ENCODE assay signal across 17 cellular contexts in the genomic region with DNA sequence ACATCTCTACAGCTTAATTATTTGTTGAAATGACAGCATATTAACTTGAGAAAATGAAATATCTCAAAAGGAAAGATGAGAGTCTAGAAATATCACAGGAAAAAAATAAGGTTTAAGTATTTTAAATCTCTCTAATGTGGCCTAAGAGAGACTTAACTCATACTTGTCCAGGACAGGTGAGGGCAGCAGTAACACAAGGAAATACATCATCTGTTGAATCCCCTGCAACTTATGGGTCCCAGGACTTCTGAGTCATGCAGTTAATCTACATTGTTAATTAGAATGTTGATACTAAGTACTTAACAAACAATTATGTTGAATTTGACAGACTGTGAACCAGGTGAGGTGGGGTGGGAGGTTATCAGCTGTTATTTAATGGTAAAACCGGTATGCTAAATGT.
DNase-seq lines count a peak whose midpoint lies in the region; ATAC-seq, FAIRE-seq and TF ChIP-seq lines count a peak whose summit lies in the region.
"Had no signal": no experiment of that assay in that cellular context is flagged by ENCODE, and none has a peak within 500 bp of the region (broad histone marks: within the 10 kb centered on the region; RNA-seq: fewer than 3 reads in every experiment).

No MANE protein-coding gene starts in this region.

- TF ChIP-seq RAD21 in A549 (conservative IDR thresholded peaks at IDR 0.05 in 1 of 2, IDR thresholded peaks at IDR 0.05 in 1 of 2), result peak; percentile 19 to 37; a peak in 2 of 5 replicates
- TF ChIP-seq RAD21 in H1 (IDR thresholded peaks at IDR 0.05 in 1 of 2, conservative IDR thresholded peaks at IDR 0.05 in 1 of 2; ENCODE audit: low read depth in 2 of 2, low read length in 2 of 2), result peak; percentile 63 to 64

- no peaks in the 10 kb centered on the region for H3K36me3 Mint-ChIP-seq in chondrocyte (ENCODE audit: low read depth)
- H3K36me3 Mint-ChIP-seq: CD14-positive monocyte, memory B cell, neural progenitor cell had no signal

- H3K23me2 ChIP-seq in H1 (ENCODE audit: low read depth, low read length), result no peaks in the 10 kb centered on the region

- H3K79me2 ChIP-seq in DOHH2 (ENCODE audit: control insufficient read depth, low read length) (no peaks in the 10 kb centered on the region), H1 (ENCODE audit: control insufficient read depth in 1 of 2, insufficient read depth in 2 of 2, low read length in 2 of 2) (no peaks in the 10 kb centered on the region)

- no peak overlapping the region for H2AFZ ChIP-seq in H1 (ENCODE audit: low read length)

- no peaks in the 10 kb centered on the region for H3K9me2 ChIP-seq in DOHH2 (replicated peaks; ENCODE audit: control insufficient read depth, low read length)

- 0 out of 3 replicates have a peak, but pooled peaks have one; percentile 10 for TF ChIP-seq CTCF in A549 (IDR thresholded peaks at IDR 0.05)
- TF ChIP-seq CTCF in DOHH2 (IDR thresholded peaks at IDR 0.05; ENCODE audit: low read depth, low read length, poor library complexity, severe bottlenecking), result peak; percentile 27
- peak in 1 of 3 experiments; percentile 23; a peak in 1 of 4 replicates for TF ChIP-seq CTCF in H1 (IDR thresholded peaks at IDR 0.05; ENCODE audit: control extremely low read depth in 1 of 3, insufficient read depth in 1 of 3, low read depth in 1 of 3, low read length in 3 of 3)
- TF ChIP-seq CTCF in heart left ventricle (IDR thresholded peaks at IDR 0.05), result no peak
- no peak for TF ChIP-seq CTCF in chondrocyte (IDR thresholded peaks at IDR 0.05)

- H3K79me1 ChIP-seq in H1 (ENCODE audit: low read depth, low read length), result no peaks in the 10 kb centered on the region

- H3K27ac Mint-ChIP-seq in chondrocyte (ENCODE audit: unreplicated experiment), result no peak overlapping the region
- H3K27ac Mint-ChIP-seq: activated T-cell treated with anti-CD3 and anti-CD28 coated beads, Interleukin-2, amount 50 U/mL, for 24 hours; memory B cell; neural progenitor cell had no signal

- H4K91ac ChIP-seq in H1 (replicated peaks; ENCODE audit: insufficient read length, low read length), result no peak overlapping the region

- H4K8ac ChIP-seq in H1 (ENCODE audit: extremely low read depth, insufficient read depth, low read length), result no peak overlapping the region

- H3K27ac ChIP-seq in A549, result no peak overlapping the region
- H3K27ac ChIP-seq in DOHH2 (ENCODE audit: low read depth, low read length), result no peak overlapping the region
- H3K27ac ChIP-seq in H1 (ENCODE audit: low read depth, low read length), result no peak overlapping the region
- H3K27ac ChIP-seq in heart left ventricle, result no peak overlapping the region
- H3K27ac ChIP-seq: epithelial cell of prostate, neural progenitor cell, sigmoid colon had no signal

- no peaks in the 10 kb centered on the region for H4K20me1 ChIP-seq in DOHH2 (ENCODE audit: control insufficient read depth, insufficient read depth, low read depth, low read length)
- H4K20me1 ChIP-seq in H1 (replicated peaks in 1 of 2; ENCODE audit: control insufficient read depth in 1 of 2, insufficient read depth in 2 of 2, low read length in 2 of 2), result no peaks in the 10 kb centered on the region

- peaks cover 34% of the 10 kb centered on the region for H3K27me3 Mint-ChIP-seq in chondrocyte (ENCODE audit: low read depth)

- no peak overlapping the region for H3K56ac ChIP-seq in H1 (replicated peaks; ENCODE audit: insufficient read length, low read depth, low read length)

- POLR2A ChIA-PET in A549 (lab: Yijun Ruan, JAX), result no interaction called here
- POLR2A ChIA-PET in H1 (lab: Charles Lee; ENCODE audit: partially characterized antibody), result interaction anchor here (0.7 to 1.1 kb wide), 2 partner anchors 173 to 200 kb away, joined by 3 to 4 read pairs; a partner anchor contains a TSS

- peaks cover 26% of the 10 kb centered on the region for H3K27me3 ChIP-seq in DOHH2 (ENCODE audit: control insufficient read depth, low read length)
- peaks cover 0 to 1% (median 0%) of the 10 kb centered on the region in 4 experiments; a peak in 1 of 7 replicates for H3K27me3 ChIP-seq in H1 (replicated peaks in 1 of 4; ENCODE audit: control insufficient read depth in 3 of 4, extremely low read depth in 1 of 4, insufficient read depth in 3 of 4, low read length in 3 of 4)
- peaks cover 0 to 4% (median 0%) of the 10 kb centered on the region in 9 donors for H3K27me3 ChIP-seq in heart left ventricle
- H3K27me3 ChIP-seq: neural progenitor cell had no signal

- no peak overlapping the region for H3K9ac ChIP-seq in H1 (replicated peaks in 1 of 4; ENCODE audit: extremely low read depth in 1 of 4, low read depth in 3 of 4, low read length in 3 of 4)
- H3K9ac ChIP-seq: neural progenitor cell had no signal

- H3K36me3 ChIP-seq in DOHH2 (ENCODE audit: control insufficient read depth, low read length) (no peaks in the 10 kb centered on the region), H1 (ENCODE audit: control insufficient read depth in 2 of 4, insufficient read depth in 4 of 4, low read length in 3 of 4) (no peaks in the 10 kb centered on the region), heart left ventricle (no peaks in the 10 kb centered on the region)
- H3K36me3 ChIP-seq: neural progenitor cell, sigmoid colon had no signal

- H3K4me1 Mint-ChIP-seq in chondrocyte (ENCODE audit: low read depth), result peaks cover 6% of the 10 kb centered on the region
- H3K4me1 Mint-ChIP-seq: neural progenitor cell had no signal

- no peak overlapping the region for H3K23ac ChIP-seq in H1 (ENCODE audit: insufficient read length)

- H2BK20ac ChIP-seq in H1 (ENCODE audit: low read length), result no peak overlapping the region

- no peak overlapping the region for H2BK120ac ChIP-seq in H1 (replicated peaks; ENCODE audit: low read depth, low read length)

- 40% methylated on average over 1 of the region's 1 CpG for WGBS in A549 (ENCODE audit: missing lambda C conversion rate)
- 45% methylated on average over 1 of the region's 1 CpG; no CpG with 5 or more reads in 1 of the 2 experiments for WGBS in H1 (ENCODE audit: extremely low coverage in 1 of 2, insufficient coverage in 1 of 2, insufficient read length in 1 of 2, insufficient replicate concordance in 2 of 2, low coverage in 1 of 2, low lambda C conversion rate in 2 of 2, missing lambda C conversion rate in 1 of 2), 2 experiments
- 32 to 47% (median 39%) methylated on average over 1 of the region's 1 CpG for WGBS in heart left ventricle, 4 donors

- intact Hi-C loops in heart left ventricle (cut with DNase I), result no loop called here

- FAIRE-seq in A549 (lab: Jason Lieb, UNC) (no peak), H1 (lab: Jason Lieb, UNC) (no peak)
- FAIRE-seq: GM19239 had no signal

- no peak overlapping the region for H3K4ac ChIP-seq in H1 (replicated peaks; ENCODE audit: insufficient read length, low read depth, low read length)

- H4K5ac ChIP-seq in H1 (ENCODE audit: insufficient read length, low read depth, low read length), result no peak overlapping the region

- no peaks in the 10 kb centered on the region for H3K9me3 ChIP-seq in A549
- H3K9me3 ChIP-seq in DOHH2 (ENCODE audit: control insufficient read depth, insufficient read depth, low read length), result no peaks in the 10 kb centered on the region
- H3K9me3 ChIP-seq in H1 (ENCODE audit: insufficient read depth in 2 of 2, low read depth in 1 of 2, low read length in 1 of 2), result no peaks in the 10 kb centered on the region
- no peaks in the 10 kb centered on the region for H3K9me3 ChIP-seq in heart left ventricle
- H3K9me3 ChIP-seq: sigmoid colon had no signal

- TF ChIP-seq POLR2A in A549 (IDR thresholded peaks at IDR 0.05; ENCODE audit: low read length) (no peak), H1 (IDR thresholded peaks at IDR 0.05; ENCODE audit: control extremely low read depth in 1 of 2, low read depth in 2 of 2, low read length in 2 of 2) (no peak), heart left ventricle (IDR thresholded peaks at IDR 0.05) (no peak)

- CTCF ChIA-PET in A549 (lab: Yijun Ruan, JAX) (interaction anchor here (1.2 to 2.7 kb wide), 2 partner anchors 11 to 200 kb away, joined by 4 to 10 read pairs; no protein-coding TSS in a partner anchor), H1 (lab: Charles Lee; ENCODE audit: partially characterized antibody) (interaction anchor here (0.6 to 4.5 kb wide), 13 partner anchors 13 to 863 kb away, joined by 3 to 43 read pairs (median 3); no protein-coding TSS in a partner anchor)

- no peaks in the 10 kb centered on the region for H3F3A ChIP-seq in DOHH2 (ENCODE audit: control insufficient read depth, insufficient read depth)

- ATAC-seq in A549 (no peak), heart left ventricle (no peak), GM18858 (IDR thresholded peaks at IDR 0.05; ENCODE audit: unreplicated experiment) (no peak)

- peaks cover 9% of the 10 kb centered on the region for H3K9me3 Mint-ChIP-seq in chondrocyte (ENCODE audit: low read depth)
- H3K9me3 Mint-ChIP-seq: activated T-cell treated with anti-CD3 and anti-CD28 coated beads, Interleukin-2, amount 50 U/mL, for 24 hours; neural progenitor cell had no signal

- H2AK5ac ChIP-seq in H1 (ENCODE audit: low read depth, low read length), result no peak overlapping the region

- no peak overlapping the region for H2BK5ac ChIP-seq in H1 (ENCODE audit: low read depth, low read length)

- no peak overlapping the region for H3K4me3 Mint-ChIP-seq in chondrocyte (ENCODE audit: unreplicated experiment)
- H3K4me3 Mint-ChIP-seq: activated T-cell treated with anti-CD3 and anti-CD28 coated beads, Interleukin-2, amount 50 U/mL, for 24 hours; CD14-positive monocyte; memory B cell; neural progenitor cell had no signal

- TF ChIP-seq EP300 in A549 (IDR thresholded peaks at IDR 0.05) (no peak), H1 (IDR thresholded peaks at IDR 0.05; ENCODE audit: borderline replicate concordance in 1 of 2, low read depth in 2 of 2, low read length in 2 of 2) (no peak)

- H3K4me1 ChIP-seq in A549 (no peaks in the 10 kb centered on the region), DOHH2 (ENCODE audit: control insufficient read depth, low read length) (peaks cover 12% of the 10 kb centered on the region), H1 (replicated peaks in 1 of 4; ENCODE audit: control insufficient read depth in 3 of 4, insufficient read depth in 4 of 4, low read length in 3 of 4) (peaks cover 0 to 7% (median 2%) of the 10 kb centered on the region in 4 experiments; a peak in 2 of 7 replicates), heart left ventricle (peaks cover 0 to 7% (median 0%) of the 10 kb centered on the region in 12 donors)
- H3K4me1 ChIP-seq: neural progenitor cell, sigmoid colon had no signal

- H2BK12ac ChIP-seq in H1 (ENCODE audit: low read depth, low read length), result no peak overlapping the region

- DNase-seq in A549 (ENCODE audit: low read depth in 1 of 2, low spot score in 1 of 2), result peak in 1 of 2 experiments; percentile 6
- DNase-seq in NCI-H69 (lab: John Stamatoyannopoulos, UW), result peak; percentile 68
- peak in 1 of 2 experiments; percentile 0 for DNase-seq in H1 (ENCODE audit: low read depth in 1 of 2, low spot score in 2 of 2)
- no peak for DNase-seq in heart left ventricle
- DNase-seq in epidermal melanocyte (ENCODE audit: insufficient read length, low spot score), result no peak
- no peak for DNase-seq in chondrocyte (ENCODE audit: low spot score)
- DNase-seq: activated T-cell treated with anti-CD3 and anti-CD28 coated beads, Interleukin-2, amount 50 U/mL, for 24 hours; NCI-H2107; sigmoid colon; stimulated activated naive CD4-positive, alpha-beta T cell treated with Interleukin-2 at 50 U/mL for 16 hours had no signal

- H2BK15ac ChIP-seq in H1 (ENCODE audit: low read length), result no peak overlapping the region

- H3K14ac ChIP-seq in H1 (ENCODE audit: insufficient read length), result no peak overlapping the region

- H3K4me2 ChIP-seq in A549 (no peak overlapping the region), DOHH2 (ENCODE audit: low read length) (no peak overlapping the region), H1 (ENCODE audit: insufficient read depth in 1 of 2, low read depth in 2 of 2, low read length in 2 of 2) (no peak overlapping the region)
- H3K4me2 ChIP-seq: neural progenitor cell had no signal

- H3K18ac ChIP-seq in H1 (ENCODE audit: extremely low read depth, low read length), result no peak overlapping the region

- no peak overlapping the region for H3K4me3 ChIP-seq in A549
- H3K4me3 ChIP-seq in DOHH2 (ENCODE audit: low read length), result no peak overlapping the region
- H3K4me3 ChIP-seq in H1 (ENCODE audit: extremely low read depth in 1 of 4, insufficient read depth in 2 of 4, low read depth in 3 of 4, low read length in 4 of 4), result no peak overlapping the region
- H3K4me3 ChIP-seq in heart left ventricle, result no peak overlapping the region
- H3K4me3 ChIP-seq: neural progenitor cell, sigmoid colon had no signal

Comparison
In these comparisons a context has a peak if more than half of its experiments do, and no peak if none do; other contexts are left out.
1. CTCF ChIP-seq: peak in A549 (single experiment) and DOHH2 (single experiment); none in heart left ventricle (0 of 12) and chondrocyte (single experiment).